In genomic region chr14:68939893-68940613, GRCh38 we compare ENCODE assay signal across 8 cellular contexts. TPM values are rescaled to one million over a fixed set of nuclear protein-coding genes. Genes with fewer than 3 reads are reported as not detected.
DNase-seq lines count a peak whose midpoint lies in the region; ATAC-seq and TF ChIP-seq lines count a peak whose summit lies in the region.

No MANE protein-coding gene starts in this region.

- peak; percentile 60 for ATAC-seq in gastroesophageal sphincter
- no peak for ATAC-seq in GM19328 (IDR thresholded peaks at IDR 0.05; ENCODE audit: unreplicated experiment)
- no peak for ATAC-seq in HG03280 (IDR thresholded peaks at IDR 0.05; ENCODE audit: unreplicated experiment)

- TF ChIP-seq CTCF in gastroesophageal sphincter (IDR thresholded peaks at IDR 0.05), result peak in 1 of 4 experiments; percentile 16
- no peak for TF ChIP-seq CTCF in prostate gland (IDR thresholded peaks at IDR 0.05)

- 3 to 15% methylated on average over 4 to 6 of the region's 9 CpGs for WGBS in gastroesophageal sphincter (ENCODE audit: low coverage in 1 of 2), 2 donors
- WGBS in prostate gland, result 27% methylated on average over 9 of the region's 9 CpGs

- H3K36me3 ChIP-seq in gastroesophageal sphincter (peaks cover 0 to 6% of the 10 kb centered on the region in 2 donors), prostate gland (no peaks in the 10 kb centered on the region)

- intact Hi-C loops in prostate gland (cut with DNase I), result loop anchor here (5.0 kb wide), 1 partner anchor 37 kb away; the partner anchor contains the start of gene ACTN1

- H3K4me1 ChIP-seq in gastroesophageal sphincter (peaks cover 14 to 100% (median 76%) of the 10 kb centered on the region in 3 donors), prostate gland (replicated peaks) (peaks cover 33% of the 10 kb centered on the region)

- H3K4me3 ChIP-seq in gastroesophageal sphincter (no peak overlapping the region), prostate gland (no peak overlapping the region)

- H3K27ac ChIP-seq in gastroesophageal sphincter, result peak overlapping the region; percentile 85 to 99 (median 94)
- H3K27ac ChIP-seq in prostate gland, result peak overlapping the region; percentile 96 to 98

- in situ Hi-C loops in G401 (cut with HindIII; ENCODE audit: low sequenced_read_pairs), result no loop called here

- H3K27me3 ChIP-seq in gastroesophageal sphincter, result no peaks in the 10 kb centered on the region
- H3K27me3 ChIP-seq in prostate gland (replicated peaks; ENCODE audit: insufficient read depth), result no peaks in the 10 kb centered on the region

- DNase-seq in G401 (ENCODE audit: low spot score), result peak; percentile 27
- peak; percentile 41 to 70 for DNase-seq in SW 1271 (lab: John Stamatoyannopoulos, UW)
- peak; percentile 55 for DNase-seq in prostate gland (ENCODE audit: low spot score)
- no peak for DNase-seq in activated CD4-positive, CD25-positive, alpha-beta regulatory T cell (lab: John Stamatoyannopoulos, UW)
- DNase-seq in stimulated activated CD4-positive, alpha-beta T cell treated with anti-CD3 and anti-CD28 coated beads, Interleukin-2, amount 100 ng/mL, for 24 hours, result no peak

- TF ChIP-seq POLR2A in gastroesophageal sphincter (IDR thresholded peaks at IDR 0.05), result peak; percentile 16 to 35
- peak; percentile 14 for TF ChIP-seq POLR2A in prostate gland (IDR thresholded peaks at IDR 0.05)

- no peak for TF ChIP-seq EP300 in gastroesophageal sphincter (IDR thresholded peaks at IDR 0.05)

- H3K9me3 ChIP-seq in gastroesophageal sphincter (no peaks in the 10 kb centered on the region), prostate gland (no peaks in the 10 kb centered on the region)

RNA-seq across cellular contexts. Expression of gene ACTN1, which starts 39.0 kb away (rescaled TPM):
- total RNA-seq in G401 (2014; rRNA removed; shearing (Covaris generic)), result 78.8 and 90.9 TPM in 2 replicates
- total RNA-seq in gastroesophageal sphincter (1,000 to 10,000 TPM in 2 of 4 donors, 100 to 1,000 TPM in 2; 776 to 1,910 (median 969) TPM), prostate gland (100 to 1,000 TPM; 197 to 240 TPM)

Comparison
In these comparisons a context has a peak if more than half of its experiments do, and no peak if none do; other contexts are left out.
1. DNase-seq: peak in G401 (single experiment), SW 1271 (2 of 2) and prostate gland (single experiment); none in activated CD4-positive, CD25-positive, alpha-beta regulatory T cell (0 of 4) and stimulated activated CD4-positive, alpha-beta T cell treated with anti-CD3 and anti-CD28 coated beads, Interleukin-2, amount 100 ng/mL, for 24 hours (0 of 2).